Comparison of ENCODE assay signal across 2 cellular contexts in the genomic region with DNA sequence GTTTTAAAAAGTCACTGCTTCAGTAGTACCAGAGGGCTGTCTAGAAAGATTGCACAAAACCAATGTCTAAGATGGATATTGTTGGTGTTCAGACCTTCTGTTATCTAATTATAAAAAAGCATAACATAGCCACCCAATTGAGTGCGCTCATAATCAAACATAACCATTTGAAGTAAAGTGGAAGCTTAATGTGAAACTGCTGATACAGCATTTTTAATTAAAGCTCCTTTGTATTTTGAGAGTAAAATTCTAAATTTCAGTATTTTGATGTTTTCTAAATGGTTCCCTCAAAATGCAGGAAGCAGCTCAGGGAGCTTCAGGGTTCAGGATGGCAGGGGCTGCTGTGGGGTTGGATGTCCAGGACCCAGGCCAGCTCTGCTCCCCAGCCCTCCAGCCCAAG.
TF ChIP-seq lines count a peak whose summit lies in the region.

No MANE protein-coding gene starts in this region.

TF ChIP-seq in A549, 52 proteins besides CTCF, POLR2A, EP300 and RAD21:
- TF ChIP-seq MAFK (IDR thresholded peaks at IDR 0.05; ENCODE audit: partially characterized antibody), result peak; percentile 98
- TF ChIP-seq FOSL2 (IDR thresholded peaks at IDR 0.05), result no peak
- no peak for TF ChIP-seq FOSL2 (CRISPR knock-in tag; IDR thresholded peaks at IDR 0.05)
TF ChIP-seq in A549: peak in this region for 1.

TF ChIP-seq in IMR-90, 13 proteins besides CTCF, POLR2A, EP300 and RAD21:
- TF ChIP-seq BHLHE40 (IDR thresholded peaks at IDR 0.05; ENCODE audit: low read depth, low read length) (no peak), MAFK (IDR thresholded peaks at IDR 0.05; ENCODE audit: low read depth, low read length) (peak; percentile 100)
